23 cellular contexts compared by ENCODE assay signal in the genomic region with DNA sequence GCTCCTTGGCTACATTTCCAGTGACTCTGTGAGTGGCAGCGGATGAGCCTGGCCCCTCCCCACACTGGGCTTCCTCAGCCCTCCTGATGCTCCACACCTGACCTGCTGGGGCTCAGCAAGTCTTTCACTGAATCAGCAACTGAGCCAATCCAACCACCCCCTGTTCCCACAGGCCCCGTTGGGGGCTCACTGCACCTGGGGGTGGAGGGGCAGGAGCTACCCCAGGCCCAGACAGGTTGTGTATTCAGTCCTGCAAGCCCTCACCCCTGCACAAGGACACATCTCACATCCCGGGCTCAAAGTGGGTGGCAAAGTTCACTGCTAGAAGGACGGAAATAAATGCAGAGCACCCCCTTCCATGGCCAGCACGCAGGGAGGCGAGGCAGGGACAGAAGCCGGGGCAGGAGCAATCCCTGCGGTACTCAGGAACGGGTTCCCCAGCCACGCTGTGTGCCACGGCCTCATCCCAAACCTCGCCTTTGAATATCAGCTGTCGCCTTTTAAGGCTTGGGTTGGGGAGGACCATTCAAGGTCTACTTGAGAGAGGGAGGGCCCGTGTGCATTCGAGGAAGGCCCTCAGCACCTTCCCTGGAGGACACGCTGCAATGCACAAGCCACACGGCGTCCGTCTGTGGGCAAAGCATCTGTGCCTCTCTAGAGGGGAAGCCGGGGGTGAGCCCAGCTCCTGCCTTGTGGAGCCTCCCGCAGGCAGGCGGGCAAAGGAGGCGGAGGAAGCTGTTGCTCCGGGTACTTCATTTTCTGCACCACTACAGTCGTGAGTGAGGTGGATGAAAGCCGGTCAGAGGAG.
DNase-seq lines count a peak whose midpoint lies in the region; ATAC-seq, FAIRE-seq and TF ChIP-seq lines count a peak whose summit lies in the region.
"Had no signal": no experiment of that assay in that cellular context is flagged by ENCODE, and none has a peak within 500 bp of the region (broad histone marks: within the 10 kb centered on the region; RNA-seq: fewer than 3 reads in every experiment).

No MANE protein-coding gene starts in this region.

- H4K91ac ChIP-seq in trophoblast cell (ENCODE audit: low read depth, low read length): peak overlapping the region; percentile 23

- CTCF ChIA-PET in WTC11 (lab: Charles Lee): interaction anchor here (0.8 to 1.3 kb wide), 4 partner anchors 9 to 258 kb away, joined by 3 to 5 read pairs (median 4); no protein-coding TSS in a partner anchor

- peaks cover 69% of the 10 kb centered on the region for H4K20me1 ChIP-seq in BLaER1

- POLR2A ChIA-PET in WTC11 (lab: Charles Lee): interaction anchor here (1.0 to 1.1 kb wide), 2 partner anchors 10 to 145 kb away, joined by 3 read pairs; no protein-coding TSS in a partner anchor

- H3K27me3 Mint-ChIP-seq in WTC11 (ENCODE audit: low read depth): no peaks in the 10 kb centered on the region

- no peaks in the 10 kb centered on the region for H3K36me3 Mint-ChIP-seq in WTC11

- H3K9ac ChIP-seq in BLaER1: no peak overlapping the region
- no peak overlapping the region for H3K9ac ChIP-seq in trophoblast cell (ENCODE audit: low read length)

- H3K4me1 Mint-ChIP-seq in WTC11: peaks cover 4% of the 10 kb centered on the region; the same call in 1 of the 2 replicates
- H3K4me1 Mint-ChIP-seq: CD14-positive monocyte had no signal

- H2BK5ac ChIP-seq in trophoblast cell (ENCODE audit: low read depth, low read length, poor library complexity): no peak overlapping the region

- H4K8ac ChIP-seq in trophoblast cell (ENCODE audit: low read depth, low read length): no peak overlapping the region

- H2AFZ ChIP-seq in trophoblast cell (ENCODE audit: insufficient read depth, low read length, poor library complexity): no peak overlapping the region

- H3K79me1 ChIP-seq in trophoblast cell (ENCODE audit: low read length): peaks cover 3% of the 10 kb centered on the region

- H3K14ac ChIP-seq in trophoblast cell (ENCODE audit: low read length): no peak overlapping the region

- no peak overlapping the region for H3K4me3 ChIP-seq in BLaER1
- no peak overlapping the region for H3K4me3 ChIP-seq in trophoblast cell (ENCODE audit: low read depth, low read length)

- H3K23ac ChIP-seq in trophoblast cell (ENCODE audit: low read length): no peak overlapping the region

- H4K12ac ChIP-seq in trophoblast cell (ENCODE audit: low read depth, low read length): no peak overlapping the region

- H3K4ac ChIP-seq in trophoblast cell (ENCODE audit: low read depth, low read length): no peak overlapping the region

- no peak overlapping the region for H2BK12ac ChIP-seq in trophoblast cell (ENCODE audit: low read length)

- DNase-seq in GM18507 (ENCODE audit: extremely low spot score, insufficient read length, low read depth) (no peak), WTC11 (ENCODE audit: low spot score) (no peak), trophoblast cell (no peak), H4 (ENCODE audit: low spot score) (no peak), HK-2 (ENCODE audit: unreplicated experiment) (no peak)
- no peak for DNase-seq in activated T-cell treated with anti-CD3 and anti-CD28 coated beads, Interleukin-2, amount 50 U/mL, for 1 hour
- DNase-seq: DND-41; HFFc6; MM.1S; NCI-H1092; NCI-H1436 treated with DMSO at 0.1 percent for 48 hours; NCI-H2029; NCI-H526 treated with DMSO at 0.1 percent for 48 hours; NK-92 treated with Interleukin-12 subunit alpha and Interleukin-12 subunit beta, amount 100 ng/mL, for 24 hours; SHP77 treated with DMSO at 0.1 percent for 48 hours; T-helper 1 cell had no signal

- FAIRE-seq in GM18507 (lab: Jason Lieb, UNC): peak; percentile 65
- FAIRE-seq: GM19239, H1, RCC 7860 had no signal

- TF ChIP-seq CTCF in WTC11 (IDR thresholded peaks at IDR 0.05): no peak

- no peaks in the 10 kb centered on the region for H3K9me3 Mint-ChIP-seq in WTC11
- H3K9me3 Mint-ChIP-seq: CD14-positive monocyte, HFFc6 had no signal

- no peaks in the 10 kb centered on the region for H3K79me2 ChIP-seq in trophoblast cell (ENCODE audit: control insufficient read depth, insufficient read depth, low read length, poor library complexity)

- H3K9me3 ChIP-seq in BLaER1: no peaks in the 10 kb centered on the region
- peaks cover 2% of the 10 kb centered on the region for H3K9me3 ChIP-seq in trophoblast cell (ENCODE audit: insufficient read depth, low read depth, low read length)

- no peak overlapping the region for H2BK120ac ChIP-seq in trophoblast cell (ENCODE audit: insufficient read depth, low read length, poor library complexity)

- no peak overlapping the region for H3K4me3 Mint-ChIP-seq in WTC11
- H3K4me3 Mint-ChIP-seq: CD14-positive monocyte, HFFc6 had no signal

- H2AK5ac ChIP-seq in trophoblast cell (ENCODE audit: low read length): no peak overlapping the region

- no peak overlapping the region for H3K18ac ChIP-seq in trophoblast cell (ENCODE audit: low read length)

- H3K4me1 ChIP-seq in BLaER1 (peaks cover 59% of the 10 kb centered on the region), trophoblast cell (ENCODE audit: control insufficient read depth in 1 of 2, insufficient read depth in 2 of 2, low read length in 2 of 2) (peaks cover 20 to 21% of the 10 kb centered on the region in 2 experiments)

- peak overlapping the region; percentile 60 for H3K27ac Mint-ChIP-seq in WTC11
- H3K27ac Mint-ChIP-seq: HFFc6 had no signal

- no peak for ATAC-seq in WTC11
- ATAC-seq: SK-N-SH treated with all-trans-retinoic acid at 6 μM for 48 hours had no signal

- H3K27me3 ChIP-seq in BLaER1 (no peaks in the 10 kb centered on the region), trophoblast cell (ENCODE audit: insufficient read depth, low read length) (no peaks in the 10 kb centered on the region)

- H3K4me2 ChIP-seq in BLaER1 (peak overlapping the region; percentile 83), trophoblast cell (ENCODE audit: low read length) (no peak overlapping the region)

- H3K36me3 ChIP-seq in BLaER1: peaks cover 41% of the 10 kb centered on the region
- H3K36me3 ChIP-seq in trophoblast cell (ENCODE audit: control insufficient read depth in 1 of 2, insufficient read depth in 2 of 2, low read length in 2 of 2): peaks cover 65% of the 10 kb centered on the region in 2 experiments

- WGBS in trophoblast cell (ENCODE audit: extremely low coverage, insufficient coverage, insufficient read length): no CpG with 5 or more reads among the region's 26 CpGs

- H3K27ac ChIP-seq in BLaER1: no peak overlapping the region; the same call in 1 of the 2 replicates
- no peak overlapping the region for H3K27ac ChIP-seq in trophoblast cell (ENCODE audit: low read depth, low read length)
- H3K27ac ChIP-seq: HL-60 had no signal

TF ChIP-seq in WTC11, 78 proteins besides CTCF, POLR2A, EP300 and RAD21:
- TF ChIP-seq ZNF219 (CRISPR knock-in tag; IDR thresholded peaks at IDR 0.05; ENCODE audit: borderline replicate concordance) (no peak), FOXP1 (CRISPR knock-in tag; IDR thresholded peaks at IDR 0.05; ENCODE audit: borderline replicate concordance) (peak; percentile 7; the same call in 1 of the 2 replicates)
